8 cellular contexts compared by ENCODE assay signal in the genomic region with DNA sequence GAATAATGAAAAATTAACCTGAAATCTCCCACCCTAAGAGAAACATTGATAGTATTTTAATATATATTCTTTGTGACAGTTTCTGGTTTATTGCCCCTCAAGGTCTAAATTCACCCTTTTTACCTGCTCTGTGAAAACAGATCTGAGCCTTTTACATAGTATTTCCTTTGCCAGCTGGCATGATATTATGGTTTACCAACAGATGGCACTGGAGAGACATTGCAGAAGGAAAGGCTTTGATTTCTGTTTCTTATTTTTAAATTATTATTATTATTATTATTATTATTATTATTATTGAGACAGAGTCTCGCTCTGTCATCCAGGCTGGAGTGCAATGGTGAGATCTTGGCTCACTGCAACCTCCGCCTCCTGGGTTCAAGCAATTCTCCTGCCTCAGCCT.
DNase-seq lines count a peak whose midpoint lies in the region; ATAC-seq and TF ChIP-seq lines count a peak whose summit lies in the region.
"Not testable (repeated sequence)": the region's sequence is repeated elsewhere in the genome, so short reads cannot be mapped to it uniquely, and the experiment has no call there.

No MANE protein-coding gene starts in this region.

- not testable (repeated sequence) for H3K27me3 ChIP-seq in GM06990 (replicated peaks; ENCODE audit: control insufficient read depth, insufficient read depth, low read length); GM23338 (ENCODE audit: insufficient read depth); foreskin keratinocyte; neural progenitor cell

- not testable (repeated sequence) for H3K9ac ChIP-seq in neural progenitor cell

- not testable (repeated sequence) for H3K4me1 Mint-ChIP-seq in GM23338, neural progenitor cell

- TF ChIP-seq POLR2A in NB4 (IDR thresholded peaks at IDR 0.05; ENCODE audit: extremely low read depth, insufficient read length): not testable (repeated sequence)

- H2AFZ ChIP-seq in GM23338; neural progenitor cell (replicated peaks): not testable (repeated sequence)

- not testable (repeated sequence) for H3K4me1 ChIP-seq in GM23338 (ENCODE audit: insufficient read depth); foreskin keratinocyte; neural progenitor cell

- not testable (repeated sequence) for ATAC-seq in GM23338, foreskin keratinocyte

- peak; percentile 27 for TF ChIP-seq CTCF in GM06990 (IDR thresholded peaks at IDR 0.05; ENCODE audit: insufficient read depth, low read length, poor library complexity, severe bottlenecking)
- TF ChIP-seq CTCF in GM23338 (conservative IDR thresholded peaks at IDR 0.05; ENCODE audit: low read depth in 2 of 2): not testable (repeated sequence)
- TF ChIP-seq CTCF in NB4 (IDR thresholded peaks at IDR 0.05; ENCODE audit: low read depth, low read length): peak; percentile 4
- TF ChIP-seq CTCF in cardiac fibroblast (IDR thresholded peaks at IDR 0.05; ENCODE audit: low read depth, low read length): peak; percentile 22
- TF ChIP-seq CTCF in foreskin keratinocyte (conservative IDR thresholded peaks at IDR 0.05): peak; percentile 25
- TF ChIP-seq CTCF in neural progenitor cell (IDR thresholded peaks at IDR 0.05): peak; percentile 26

- H3K4me3 ChIP-seq in GM06990 (replicated peaks; ENCODE audit: low read depth, low read length); GM23338; NB4 (ENCODE audit: low read depth, low read length); cardiac fibroblast (replicated peaks in 1 of 2; ENCODE audit: low read depth in 2 of 2, low read length in 2 of 2); neural progenitor cell: not testable (repeated sequence)

- DNase-seq in ACHN: peak; percentile 8
- DNase-seq in GM06990 (ENCODE audit: extremely low read depth, insufficient read length); NB4 (ENCODE audit: low read depth); foreskin keratinocyte; neural progenitor cell (ENCODE audit: low spot score): not testable (repeated sequence)
- DNase-seq in GM23338 (ENCODE audit: low spot score): peak; percentile 2
- DNase-seq in RPMI8226: peak; percentile 20
- DNase-seq in cardiac fibroblast (ENCODE audit: low read depth in 2 of 2): peak; percentile 1

- not testable (repeated sequence) for H3K4me3 Mint-ChIP-seq in GM23338, neural progenitor cell

- H3K27ac Mint-ChIP-seq in GM23338, neural progenitor cell: not testable (repeated sequence)

- not testable (repeated sequence) for H3K27me3 Mint-ChIP-seq in GM23338 (ENCODE audit: insufficient read depth, low read depth, poor library complexity); neural progenitor cell (ENCODE audit: insufficient read depth, low read depth)

- H3F3A ChIP-seq in GM23338 (replicated peaks; ENCODE audit: low read depth); neural progenitor cell (ENCODE audit: low read depth): not testable (repeated sequence)

- not testable (repeated sequence) for H3K36me3 ChIP-seq in GM06990 (ENCODE audit: control insufficient read depth, insufficient read depth, low read length); GM23338 (ENCODE audit: insufficient read depth); neural progenitor cell

- H4K20me1 ChIP-seq in GM23338 (replicated peaks; ENCODE audit: insufficient read depth); neural progenitor cell (ENCODE audit: low read depth): not testable (repeated sequence)

- H3K9me3 Mint-ChIP-seq in GM23338: peaks cover 68% of the 10 kb centered on the region
- H3K9me3 Mint-ChIP-seq in neural progenitor cell: not testable (repeated sequence)

- H3K27ac ChIP-seq in GM23338 (ENCODE audit: low read depth); foreskin keratinocyte; neural progenitor cell: not testable (repeated sequence)

- not testable (repeated sequence) for H3K79me2 ChIP-seq in GM23338 (replicated peaks; ENCODE audit: insufficient read depth); neural progenitor cell (ENCODE audit: low read depth)

- not testable (repeated sequence) for H3K9me2 ChIP-seq in GM23338 (ENCODE audit: insufficient read depth)

- not testable (repeated sequence) for H3K4me2 ChIP-seq in GM23338, neural progenitor cell

- in situ Hi-C loops in ACHN (cut with HindIII; ENCODE audit: low pct_ligation_motif_present, low pct_unique_long_range_greater_than_20kb, low sequenced_read_pairs): not testable (repeated sequence)

- H3K9me3 ChIP-seq in neural progenitor cell (ENCODE audit: low read depth): not testable (repeated sequence)

- not testable (repeated sequence) for H3K36me3 Mint-ChIP-seq in GM23338 (ENCODE audit: low read depth); neural progenitor cell
